Comparison of ENCODE assay signal across 16 cellular contexts in the genomic region with DNA sequence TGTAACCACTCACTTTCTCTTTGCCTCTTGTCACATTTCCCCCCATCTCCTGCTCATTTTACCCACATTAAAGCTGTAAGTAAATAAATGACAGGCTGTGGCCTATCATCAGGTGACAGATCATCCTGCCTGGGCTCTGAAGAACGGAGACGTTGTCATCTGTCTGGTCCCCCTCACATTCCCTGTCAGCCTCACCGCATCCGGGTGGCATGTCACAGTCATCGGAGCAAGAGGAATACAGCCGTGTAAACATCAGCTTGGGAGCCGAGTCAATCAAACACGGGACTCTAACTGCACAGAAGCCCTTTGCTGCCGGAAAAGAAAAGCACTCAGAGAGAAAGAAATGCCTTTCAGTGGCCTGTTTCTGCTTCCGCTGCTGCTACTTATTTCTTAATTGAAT.
DNase-seq lines count a peak whose midpoint lies in the region; TF ChIP-seq lines count a peak whose summit lies in the region.
"Had no signal": no experiment of that assay in that cellular context is flagged by ENCODE, and none has a peak within 500 bp of the region (broad histone marks: within the 10 kb centered on the region; RNA-seq: fewer than 3 reads in every experiment).

No MANE protein-coding gene starts in this region.

- no peaks in the 10 kb centered on the region for H3K36me3 ChIP-seq in H7 (replicated peaks; ENCODE audit: control insufficient read depth, insufficient read depth, low read length)
- H3K36me3 ChIP-seq: BLaER1, esophagus muscularis mucosa, HAP-1, neutrophil, stomach, WERI-Rb-1 had no signal

- H3K36me3 Mint-ChIP-seq in neural crest cell (ENCODE audit: low read depth): no peaks in the 10 kb centered on the region

- H3K9me3 Mint-ChIP-seq in neural crest cell: no peaks in the 10 kb centered on the region

- H3K4me3 Mint-ChIP-seq in neural crest cell: no peak overlapping the region

- no peak overlapping the region for H3K4me3 ChIP-seq in H7 (ENCODE audit: insufficient read depth, low read depth, low read length)
- H3K4me3 ChIP-seq: BLaER1, esophagus muscularis mucosa, HAP-1, stomach had no signal

- H3K27me3 Mint-ChIP-seq in neural crest cell (ENCODE audit: low read depth): no peaks in the 10 kb centered on the region

- peaks cover 10% of the 10 kb centered on the region for H3K4me1 Mint-ChIP-seq in neural crest cell

- H3K27me3 ChIP-seq in H7 (ENCODE audit: control insufficient read depth, insufficient read depth, low read length): no peaks in the 10 kb centered on the region
- H3K27me3 ChIP-seq: BLaER1, esophagus muscularis mucosa, neutrophil, stomach had no signal

- TF ChIP-seq CTCF in neural crest cell (conservative IDR thresholded peaks at IDR 0.05): no peak

- DNase-seq in COLO668 (lab: John Stamatoyannopoulos, UW; ENCODE audit: unreplicated experiment) (peak; percentile 61), NCI-H1092 treated with DMSO at 0.1 percent for 48 hours (lab: John Stamatoyannopoulos, UW) (peak; percentile 28), SW480 (ENCODE audit: low spot score) (peak; percentile 77), neural crest cell (ENCODE audit: low read depth, low spot score) (no peak), H7 (no peak), T-helper 9 cell (no peak)
- DNase-seq in stimulated activated naive CD4-positive, alpha-beta T cell (lab: John Stamatoyannopoulos, UW): no peak
- DNase-seq in NK-92 treated with Interleukin-12 subunit alpha and Interleukin-12 subunit beta, amount 100 ng/mL, for 24 hours (lab: John Stamatoyannopoulos, UW): no peak
- DNase-seq: activated T-cell treated with anti-CD3 and anti-CD28 coated beads, Interleukin-2, amount 50 U/mL, for 48 hours; KBM-7; stomach; WERI-Rb-1 had no signal

- peak overlapping the region; percentile 63 for H3K27ac Mint-ChIP-seq in neural crest cell (ENCODE audit: unreplicated experiment)

Comparison
In these comparisons a context has a peak if more than half of its experiments do, and no peak if none do; other contexts are left out.
1. DNase-seq: peak in COLO668 (single experiment), NCI-H1092 treated with DMSO at 0.1 percent for 48 hours (single experiment) and SW480 (single experiment); none in neural crest cell (single experiment), H7 (single experiment), stimulated activated naive CD4-positive, alpha-beta T cell (0 of 6), T-helper 9 cell (single experiment) and NK-92 treated with Interleukin-12 subunit alpha and Interleukin-12 subunit beta, amount 100 ng/mL, for 24 hours (single experiment).